Comparison of ENCODE assay signal across 7 cellular contexts in the genomic region with DNA sequence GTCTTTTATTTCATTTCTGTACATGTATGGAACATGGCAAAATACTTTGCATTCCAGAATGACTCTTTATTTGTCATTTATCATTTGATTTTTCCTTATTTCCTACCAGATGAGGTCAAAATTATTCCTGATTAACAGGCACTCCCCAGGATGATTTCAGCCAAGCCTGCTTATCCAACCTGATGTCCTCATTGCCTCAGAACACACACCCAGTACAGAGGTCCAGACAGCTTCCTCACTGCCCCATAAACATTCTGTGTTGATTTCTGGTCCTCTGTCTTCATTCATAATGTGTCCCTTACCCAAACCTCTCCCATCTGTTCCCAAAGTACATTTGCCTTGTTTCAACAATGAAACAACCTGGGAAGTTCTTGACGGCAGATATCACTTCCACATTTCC.
"Had no signal": no experiment of that assay in that cellular context is flagged by ENCODE, and none has a peak within 500 bp of the region (broad histone marks: within the 10 kb centered on the region; RNA-seq: fewer than 3 reads in every experiment).

No MANE protein-coding gene starts in this region.

- H3K4me1 Mint-ChIP-seq: GM23338, H9 had no signal

- H3K4me2 ChIP-seq: GM23338 had no signal

- H3K27ac Mint-ChIP-seq: GM23338, H9, IgD-negative memory B cell had no signal

- H2AFZ ChIP-seq: GM23338 had no signal

- H3K4me3 ChIP-seq: GM23338 had no signal

- H3K27me3 Mint-ChIP-seq: IgD-negative memory B cell had no signal

- H3K4me3 Mint-ChIP-seq: GM23338, H9 had no signal

- DNase-seq: H9, HCEC 1CT had no signal

- ATAC-seq: GM23338 had no signal

- FAIRE-seq: H1, H54, HTR-8/SVneo had no signal
